ENCODE assay signal across 8 cellular contexts in the genomic region with DNA sequence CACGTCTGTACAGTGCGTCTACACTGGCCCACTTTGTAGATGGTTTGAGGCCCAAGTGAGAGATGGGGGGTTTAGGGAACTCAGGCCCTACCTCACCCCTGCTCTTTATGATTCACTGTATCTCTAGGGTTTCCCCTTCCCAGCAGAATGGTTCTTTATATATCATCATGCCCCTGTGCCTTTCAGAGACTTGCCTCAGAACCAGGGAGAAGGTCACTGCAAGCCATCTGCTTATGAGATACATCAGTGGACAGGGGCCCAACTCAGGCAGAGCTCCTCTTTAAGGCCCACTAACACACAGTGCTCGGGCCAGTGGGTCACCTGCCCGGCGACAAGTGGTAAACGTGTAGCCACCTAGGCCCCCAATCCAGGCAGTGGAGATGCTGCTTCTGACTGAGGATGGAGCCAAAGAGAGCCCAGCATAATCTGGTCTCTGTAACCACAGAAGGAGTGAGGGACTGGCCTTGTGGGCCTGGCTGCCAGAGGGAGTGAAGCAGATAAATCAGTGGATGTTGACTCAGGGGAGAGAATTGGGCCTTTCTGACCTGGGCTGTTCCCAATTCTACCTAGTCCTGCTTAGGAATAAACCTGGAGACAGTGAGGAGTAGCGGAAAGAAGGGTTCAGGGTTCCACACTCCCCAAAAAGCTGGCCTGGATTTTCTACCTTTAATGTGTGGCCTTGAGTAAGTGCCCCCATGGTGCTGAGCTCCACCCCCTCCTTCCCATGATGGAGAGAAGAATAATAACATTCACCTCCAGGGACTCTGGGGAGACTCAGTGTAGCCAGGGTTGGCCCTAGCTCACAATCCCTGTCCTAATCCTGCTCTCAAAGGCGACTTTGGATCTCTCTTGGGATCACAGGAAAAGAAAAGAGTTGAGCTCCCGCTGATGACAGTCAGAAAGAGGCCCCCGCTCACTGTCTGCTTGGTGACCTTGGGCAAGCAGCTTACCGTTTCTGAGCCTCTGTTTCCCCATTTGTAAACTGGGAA. TPM values are rescaled to one million over a fixed set of nuclear protein-coding genes. Genes with fewer than 3 reads are reported as not detected.
DNase-seq lines count a peak whose midpoint lies in the region; ATAC-seq and TF ChIP-seq lines count a peak whose summit lies in the region.

No MANE protein-coding gene starts in this region.

- TF ChIP-seq CTCF in AG09309 (IDR thresholded peaks at IDR 0.05; ENCODE audit: control insufficient read depth, insufficient read depth, low read depth, low read length, missing control alignments), result peak; percentile 3
- TF ChIP-seq CTCF in coronary artery (IDR thresholded peaks at IDR 0.05), result no peak
- no peak for TF ChIP-seq CTCF in neural crest cell (conservative IDR thresholded peaks at IDR 0.05)

- peaks cover under 1% of the 10 kb centered on the region for H3K36me3 Mint-ChIP-seq in neural crest cell (ENCODE audit: low read depth)

- H3K27ac ChIP-seq in coronary artery, result peak overlapping the region; percentile 93 to 98

- H3K4me3 Mint-ChIP-seq in neural crest cell, result peak overlapping the region; percentile 99

- H3K27ac Mint-ChIP-seq in neural crest cell (ENCODE audit: unreplicated experiment), result no peak overlapping the region

- ATAC-seq in GM21447 (IDR thresholded peaks at IDR 0.05; ENCODE audit: unreplicated experiment), result no peak
- no peak for ATAC-seq in GM18870 (IDR thresholded peaks at IDR 0.05; ENCODE audit: unreplicated experiment)

- peaks cover 41% of the 10 kb centered on the region for H3K4me1 Mint-ChIP-seq in neural crest cell

- no peaks in the 10 kb centered on the region for H3K9me3 Mint-ChIP-seq in neural crest cell

- H3K27me3 Mint-ChIP-seq in neural crest cell (ENCODE audit: low read depth), result peaks cover 4% of the 10 kb centered on the region

- no peak overlapping the region for H3K4me3 ChIP-seq in AG09309 (ENCODE audit: control insufficient read depth, low read depth, low read length)
- H3K4me3 ChIP-seq in coronary artery, result no peak overlapping the region

- no peak for DNase-seq in AG09309 (ENCODE audit: low read depth)
- DNase-seq in NCI-H226, result peak; percentile 77
- DNase-seq in coronary artery (ENCODE audit: low spot score), result no peak
- DNase-seq in neural crest cell (ENCODE audit: low read depth, low spot score), result no peak
- no peak for DNase-seq in mesenteric fat pad (ENCODE audit: low spot score)
- no peak for DNase-seq in NCI-H446 (lab: John Stamatoyannopoulos, UW)

RNA-seq across cellular contexts. Expression of gene DUSP1, which starts 2.8 kb away (rescaled TPM):
- total RNA-seq in neural crest cell, result 20.6 and 20.9 TPM in 2 replicates
- total RNA-seq in mesenteric fat pad, result 1,666 TPM

Comparison
In these comparisons a context has a peak if more than half of its experiments do, and no peak if none do; other contexts are left out.
1. RNA of gene DUSP1, which starts 2.8 kb away (total RNA-seq): 1,666 TPM in mesenteric fat pad (single experiment); 20.6 to 20.9 TPM in neural crest cell; every median in the first group is over 10 times any median in the second.